Comparison of ENCODE assay signal across 5 cellular contexts in the genomic region with DNA sequence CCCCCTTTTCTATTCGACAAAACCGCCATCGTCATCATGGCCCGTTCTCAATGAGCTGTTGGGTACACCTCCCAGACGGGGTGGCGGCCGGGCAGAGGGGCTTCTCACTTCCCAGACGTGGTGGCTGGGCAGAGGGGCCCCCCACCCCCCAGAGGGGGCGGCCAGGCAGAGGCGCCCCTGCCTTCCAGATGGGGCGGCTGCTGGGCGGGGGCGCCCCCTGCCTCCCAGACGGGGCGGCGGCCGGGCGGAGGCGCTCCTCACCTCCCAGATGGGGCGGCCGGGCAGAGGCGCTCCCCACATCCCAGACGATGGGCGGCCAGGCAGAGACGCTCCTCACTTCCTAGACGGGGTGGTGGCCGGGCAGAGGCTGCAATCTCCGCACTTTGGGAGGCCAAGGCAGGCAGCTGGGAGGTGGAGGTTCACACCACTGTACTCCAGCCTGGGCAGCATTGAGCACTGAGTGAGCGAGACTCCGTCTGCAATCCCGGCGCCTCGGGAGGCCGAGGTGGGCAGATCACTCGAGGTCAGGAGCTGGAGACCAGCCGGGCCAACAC.
DNase-seq lines count a peak whose midpoint lies in the region; ATAC-seq, FAIRE-seq and TF ChIP-seq lines count a peak whose summit lies in the region.
"Not testable (repeated sequence)": the region's sequence is repeated elsewhere in the genome, so short reads cannot be mapped to it uniquely, and the experiment has no call there.

No MANE protein-coding gene starts in this region.

- POLR2A ChIA-PET in A549 (lab: Yijun Ruan, JAX) = interaction anchor here (0.6 kb wide), 1 partner anchor 73 kb away, joined by 3 read pairs; no protein-coding TSS in a partner anchor
- POLR2A ChIA-PET in K562 (lab: Yijun Ruan, JAX) = not testable (repeated sequence)

- not testable (repeated sequence) for H3K9me3 Mint-ChIP-seq in stimulated activated naive CD8-positive, alpha-beta T cell treated with anti-CD3 and anti-CD28 coated beads, Interleukin-15, amount 100 ng/mL, for 72 hours

- intact Hi-C loops in K562 (cut with micrococcal nuclease) = not testable (repeated sequence)

- DNase-seq in A549 (ENCODE audit: low read depth in 1 of 2, low spot score in 1 of 2); K562 (ENCODE audit: extremely low read depth in 1 of 4, low spot score in 3 of 4); stimulated activated naive CD8-positive, alpha-beta T cell treated with anti-CD3 and anti-CD28 coated beads, Interleukin-15, amount 100 ng/mL, for 72 hours: not testable (repeated sequence)
- DNase-seq in islet precursor cell = peak; percentile 10

- not testable (repeated sequence) for H3K4me3 ChIP-seq in A549, K562

- ATAC-seq in A549 = not testable (repeated sequence)
- peak; percentile 33; the same call in 1 of the 3 replicates for ATAC-seq in K562
- peak; percentile 50 for ATAC-seq in stimulated activated naive CD8-positive, alpha-beta T cell treated with anti-CD3 and anti-CD28 coated beads, Interleukin-15, amount 100 ng/mL, for 72 hours

- H3K4me3 Mint-ChIP-seq in stimulated activated naive CD8-positive, alpha-beta T cell treated with anti-CD3 and anti-CD28 coated beads, Interleukin-15, amount 100 ng/mL, for 72 hours = not testable (repeated sequence)

- WGBS in A549 (ENCODE audit: missing lambda C conversion rate) = 87% methylated on average over 17 of the region's 36 CpGs
- WGBS in K562 (ENCODE audit: insufficient coverage, low coverage, missing lambda C conversion rate) = 13% methylated on average over 5 of the region's 36 CpGs

- not testable (repeated sequence) for H3K9me3 ChIP-seq in A549; K562 (replicated peaks; ENCODE audit: control insufficient read depth, insufficient read depth, low read depth, low read length)

- not testable (repeated sequence) for H2AFZ ChIP-seq in K562 (ENCODE audit: low read depth, low read length)

- FAIRE-seq in A549 (lab: Jason Lieb, UNC); K562 (lab: Jason Lieb, UNC): not testable (repeated sequence)

- not testable (repeated sequence) for H3K9ac ChIP-seq in K562 (ENCODE audit: insufficient read depth in 1 of 2, low read depth in 2 of 2, low read length in 2 of 2)

- TF ChIP-seq CTCF in 22Rv1 (IDR thresholded peaks at IDR 0.05) = 0 out of 2 replicates have a peak, but pooled peaks have one; percentile 5
- not testable (repeated sequence) for TF ChIP-seq CTCF in A549 (IDR thresholded peaks at IDR 0.05); K562 (IDR thresholded peaks at IDR 0.05 in 2 of 3, conservative IDR thresholded peaks at IDR 0.05 in 1 of 3; ENCODE audit: insufficient read depth in 2 of 3, low read depth in 1 of 3, low read length in 3 of 3)

- not testable (repeated sequence) for H3K27ac Mint-ChIP-seq in stimulated activated naive CD8-positive, alpha-beta T cell treated with anti-CD3 and anti-CD28 coated beads, Interleukin-15, amount 100 ng/mL, for 72 hours

- TF ChIP-seq POLR2A in A549 (IDR thresholded peaks at IDR 0.05; ENCODE audit: low read length); K562 (conservative IDR thresholded peaks at IDR 0.05): not testable (repeated sequence)

- not testable (repeated sequence) for H3K9me1 ChIP-seq in K562 (ENCODE audit: control insufficient read depth, insufficient read depth, low read length)

- H4K20me1 ChIP-seq in K562 (replicated peaks; ENCODE audit: control insufficient read depth, insufficient read depth, low read length) = not testable (repeated sequence)

- not testable (repeated sequence) for H3K27me3 ChIP-seq in K562 (ENCODE audit: control insufficient read depth in 2 of 2, insufficient read depth in 2 of 2, low read length in 2 of 2)

- H3K4me1 Mint-ChIP-seq in stimulated activated naive CD8-positive, alpha-beta T cell treated with anti-CD3 and anti-CD28 coated beads, Interleukin-15, amount 100 ng/mL, for 72 hours = not testable (repeated sequence)

- CTCF ChIA-PET in A549 (lab: Yijun Ruan, JAX); K562 (lab: Yijun Ruan, JAX; ENCODE audit: low intra/inter-chr PET ratio): not testable (repeated sequence)

- not testable (repeated sequence) for H3K79me2 ChIP-seq in K562 (ENCODE audit: control insufficient read depth, insufficient read depth, low read length)

- BruUV-seq in K562 (replicated peaks; lab: Mats Ljungman, UMichigan) = not testable (repeated sequence)

- H3K36me3 ChIP-seq in K562 (ENCODE audit: control insufficient read depth, insufficient read depth, low read length) = not testable (repeated sequence)

- not testable (repeated sequence) for TF ChIP-seq EP300 in A549 (IDR thresholded peaks at IDR 0.05); K562 (IDR thresholded peaks at IDR 0.05; ENCODE audit: low read length)

- H3K4me2 ChIP-seq in A549 = peak overlapping the region; percentile 26; the same call in 1 of the 3 replicates
- not testable (repeated sequence) for H3K4me2 ChIP-seq in K562 (ENCODE audit: insufficient read depth, low read length)

- in situ Hi-C loops in K562 (cut with MboI) = loop anchor here (10.0 kb wide), 1 partner anchor 105 kb away; no protein-coding TSS in a partner anchor

- peaks cover 26% of the 10 kb centered on the region for H3K4me1 ChIP-seq in A549
- not testable (repeated sequence) for H3K4me1 ChIP-seq in K562 (replicated peaks in 1 of 2; ENCODE audit: control insufficient read depth in 2 of 2, insufficient read depth in 2 of 2, low read length in 2 of 2)

- H3K27me3 Mint-ChIP-seq in stimulated activated naive CD8-positive, alpha-beta T cell treated with anti-CD3 and anti-CD28 coated beads, Interleukin-15, amount 100 ng/mL, for 72 hours = not testable (repeated sequence)

- not testable (repeated sequence) for TF ChIP-seq RAD21 in A549 (conservative IDR thresholded peaks at IDR 0.05 in 1 of 2, IDR thresholded peaks at IDR 0.05 in 1 of 2)
- TF ChIP-seq RAD21 in K562 (CRISPR knock-in tag; conservative IDR thresholded peaks at IDR 0.05 in 1 of 2, IDR thresholded peaks at IDR 0.05 in 1 of 2) = 0 out of 4 replicates have a peak, but pooled peaks of 1 of the 2 experiments have one; percentile 12

- not testable (repeated sequence) for H3K27ac ChIP-seq in 22Rv1; K562 (ENCODE audit: extremely low read depth, low read depth, low read length)
- peak overlapping the region; percentile 33 to 69; a peak in 3 of 6 replicates for H3K27ac ChIP-seq in A549
